1 cellular context compared by ENCODE assay signal in genomic region chr14:68943107-68943506, GRCh38.
TF ChIP-seq lines count a peak whose summit lies in the region.

No MANE protein-coding gene starts in this region.

TF ChIP-seq in WTC11, 78 proteins besides CTCF, POLR2A, EP300 and RAD21 (continued from another document):
- TF ChIP-seq, protein P1, sequence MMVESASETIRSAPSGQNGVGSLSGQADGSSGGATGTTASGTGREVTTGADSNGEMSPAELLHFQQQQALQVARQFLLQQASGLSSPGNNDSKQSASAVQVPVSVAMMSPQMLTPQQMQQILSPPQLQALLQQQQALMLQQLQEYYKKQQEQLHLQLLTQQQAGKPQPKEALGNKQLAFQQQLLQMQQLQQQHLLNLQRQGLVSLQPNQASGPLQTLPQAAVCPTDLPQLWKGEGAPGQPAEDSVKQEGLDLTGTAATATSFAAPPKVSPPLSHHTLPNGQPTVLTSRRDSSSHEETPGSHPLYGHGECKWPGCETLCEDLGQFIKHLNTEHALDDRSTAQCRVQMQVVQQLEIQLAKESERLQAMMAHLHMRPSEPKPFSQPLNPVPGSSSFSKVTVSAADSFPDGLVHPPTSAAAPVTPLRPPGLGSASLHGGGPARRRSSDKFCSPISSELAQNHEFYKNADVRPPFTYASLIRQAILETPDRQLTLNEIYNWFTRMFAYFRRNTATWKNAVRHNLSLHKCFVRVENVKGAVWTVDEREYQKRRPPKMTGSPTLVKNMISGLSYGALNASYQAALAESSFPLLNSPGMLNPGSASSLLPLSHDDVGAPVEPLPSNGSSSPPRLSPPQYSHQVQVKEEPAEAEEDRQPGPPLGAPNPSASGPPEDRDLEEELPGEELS (CRISPR knock-in tag; IDR thresholded peaks at IDR 0.05): no peak
- TF ChIP-seq GTF2I (CRISPR knock-in tag; conservative IDR thresholded peaks at IDR 0.05): no peak
- no peak for TF ChIP-seq FOXP1 (CRISPR knock-in tag; IDR thresholded peaks at IDR 0.05; ENCODE audit: borderline replicate concordance)
- TF ChIP-seq, protein P2, sequence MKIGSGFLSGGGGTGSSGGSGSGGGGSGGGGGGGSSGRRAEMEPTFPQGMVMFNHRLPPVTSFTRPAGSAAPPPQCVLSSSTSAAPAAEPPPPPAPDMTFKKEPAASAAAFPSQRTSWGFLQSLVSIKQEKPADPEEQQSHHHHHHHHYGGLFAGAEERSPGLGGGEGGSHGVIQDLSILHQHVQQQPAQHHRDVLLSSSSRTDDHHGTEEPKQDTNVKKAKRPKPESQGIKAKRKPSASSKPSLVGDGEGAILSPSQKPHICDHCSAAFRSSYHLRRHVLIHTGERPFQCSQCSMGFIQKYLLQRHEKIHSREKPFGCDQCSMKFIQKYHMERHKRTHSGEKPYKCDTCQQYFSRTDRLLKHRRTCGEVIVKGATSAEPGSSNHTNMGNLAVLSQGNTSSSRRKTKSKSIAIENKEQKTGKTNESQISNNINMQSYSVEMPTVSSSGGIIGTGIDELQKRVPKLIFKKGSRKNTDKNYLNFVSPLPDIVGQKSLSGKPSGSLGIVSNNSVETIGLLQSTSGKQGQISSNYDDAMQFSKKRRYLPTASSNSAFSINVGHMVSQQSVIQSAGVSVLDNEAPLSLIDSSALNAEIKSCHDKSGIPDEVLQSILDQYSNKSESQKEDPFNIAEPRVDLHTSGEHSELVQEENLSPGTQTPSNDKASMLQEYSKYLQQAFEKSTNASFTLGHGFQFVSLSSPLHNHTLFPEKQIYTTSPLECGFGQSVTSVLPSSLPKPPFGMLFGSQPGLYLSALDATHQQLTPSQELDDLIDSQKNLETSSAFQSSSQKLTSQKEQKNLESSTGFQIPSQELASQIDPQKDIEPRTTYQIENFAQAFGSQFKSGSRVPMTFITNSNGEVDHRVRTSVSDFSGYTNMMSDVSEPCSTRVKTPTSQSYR (CRISPR knock-in tag; IDR thresholded peaks at IDR 0.05): no peak
- no peak for TF ChIP-seq SOX15 (CRISPR knock-in tag; IDR thresholded peaks at IDR 0.05)
- no peak for TF ChIP-seq ZNF317 (CRISPR knock-in tag; IDR thresholded peaks at IDR 0.05; ENCODE audit: borderline replicate concordance, low read depth)
- no peak for TF ChIP-seq SP1 (CRISPR knock-in tag; conservative IDR thresholded peaks at IDR 0.05)
- no peak for TF ChIP-seq HMGXB4 (CRISPR knock-in tag; IDR thresholded peaks at IDR 0.05)
- no peak for TF ChIP-seq NR3C1 (CRISPR knock-in tag; conservative IDR thresholded peaks at IDR 0.05; ENCODE audit: low read depth)
- TF ChIP-seq, protein P3, sequence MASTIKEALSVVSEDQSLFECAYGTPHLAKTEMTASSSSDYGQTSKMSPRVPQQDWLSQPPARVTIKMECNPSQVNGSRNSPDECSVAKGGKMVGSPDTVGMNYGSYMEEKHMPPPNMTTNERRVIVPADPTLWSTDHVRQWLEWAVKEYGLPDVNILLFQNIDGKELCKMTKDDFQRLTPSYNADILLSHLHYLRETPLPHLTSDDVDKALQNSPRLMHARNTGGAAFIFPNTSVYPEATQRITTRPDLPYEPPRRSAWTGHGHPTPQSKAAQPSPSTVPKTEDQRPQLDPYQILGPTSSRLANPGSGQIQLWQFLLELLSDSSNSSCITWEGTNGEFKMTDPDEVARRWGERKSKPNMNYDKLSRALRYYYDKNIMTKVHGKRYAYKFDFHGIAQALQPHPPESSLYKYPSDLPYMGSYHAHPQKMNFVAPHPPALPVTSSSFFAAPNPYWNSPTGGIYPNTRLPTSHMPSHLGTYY (CRISPR knock-in tag; IDR thresholded peaks at IDR 0.05): no peak
- TF ChIP-seq, protein P4, sequence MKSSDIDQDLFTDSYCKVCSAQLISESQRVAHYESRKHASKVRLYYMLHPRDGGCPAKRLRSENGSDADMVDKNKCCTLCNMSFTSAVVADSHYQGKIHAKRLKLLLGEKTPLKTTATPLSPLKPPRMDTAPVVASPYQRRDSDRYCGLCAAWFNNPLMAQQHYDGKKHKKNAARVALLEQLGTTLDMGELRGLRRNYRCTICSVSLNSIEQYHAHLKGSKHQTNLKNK (CRISPR knock-in tag; IDR thresholded peaks at IDR 0.05): no peak
- TF ChIP-seq, protein P5, sequence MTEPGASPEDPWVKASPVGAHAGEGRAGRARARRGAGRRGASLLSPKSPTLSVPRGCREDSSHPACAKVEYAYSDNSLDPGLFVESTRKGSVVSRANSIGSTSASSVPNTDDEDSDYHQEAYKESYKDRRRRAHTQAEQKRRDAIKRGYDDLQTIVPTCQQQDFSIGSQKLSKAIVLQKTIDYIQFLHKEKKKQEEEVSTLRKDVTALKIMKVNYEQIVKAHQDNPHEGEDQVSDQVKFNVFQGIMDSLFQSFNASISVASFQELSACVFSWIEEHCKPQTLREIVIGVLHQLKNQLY (CRISPR knock-in tag; IDR thresholded peaks at IDR 0.05): no peak
- TF ChIP-seq, protein P6, sequence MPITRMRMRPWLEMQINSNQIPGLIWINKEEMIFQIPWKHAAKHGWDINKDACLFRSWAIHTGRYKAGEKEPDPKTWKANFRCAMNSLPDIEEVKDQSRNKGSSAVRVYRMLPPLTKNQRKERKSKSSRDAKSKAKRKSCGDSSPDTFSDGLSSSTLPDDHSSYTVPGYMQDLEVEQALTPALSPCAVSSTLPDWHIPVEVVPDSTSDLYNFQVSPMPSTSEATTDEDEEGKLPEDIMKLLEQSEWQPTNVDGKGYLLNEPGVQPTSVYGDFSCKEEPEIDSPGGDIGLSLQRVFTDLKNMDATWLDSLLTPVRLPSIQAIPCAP (CRISPR knock-in tag; IDR thresholded peaks at IDR 0.05): no peak
- no peak for TF ChIP-seq JUN (CRISPR knock-in tag; IDR thresholded peaks at IDR 0.05)
- no peak for TF ChIP-seq RORB (CRISPR knock-in tag; IDR thresholded peaks at IDR 0.05)
